In genomic region chr1:231519166-231519565, GRCh38 we compare ENCODE assay signal across 26 cellular contexts.
"Had no signal": no experiment of that assay in that cellular context is flagged by ENCODE, and none has a peak within 500 bp of the region (broad histone marks: within the 10 kb centered on the region; RNA-seq: fewer than 3 reads in every experiment).

No MANE protein-coding gene starts in this region.

- H3K27me3 Mint-ChIP-seq: stimulated activated naive B cell treated with anti-CD40 and anti-IgM and Interleukin-4, amounts not matched to agents 10 μg/mL and 1 μg/mL and 100 μg/mL, for 72 hours had no signal

- H3K4me1 Mint-ChIP-seq: activated naive CD8-positive, alpha-beta T cell treated with anti-CD3 and anti-CD28 coated beads, Interleukin-2, amount 50 U/mL, for 24 hours; immature natural killer cell; neural crest cell had no signal

- H3K79me2 ChIP-seq: hepatocyte had no signal

- H3K36me3 ChIP-seq: ascending aorta, left lung, thoracic aorta, upper lobe of left lung had no signal

- H2AFZ ChIP-seq: hepatocyte had no signal

- DNase-seq: activated CD4-positive, alpha-beta memory T cell treated with anti-CD3 and anti-CD28 coated beads for 36 hours; activated CD4-positive, alpha-beta T cell treated with anti-CD3 and anti-CD28 coated beads for 4 hours; activated CD4-positive, CD25-positive, alpha-beta regulatory T cell; activated gamma-delta T cell; activated naive CD4-positive, alpha-beta T cell treated with anti-CD3 and anti-CD28 coated beads, Interleukin-2, amount 50 U/mL, for 16 hours; activated naive CD8-positive, alpha-beta T cell treated with anti-CD3 and anti-CD28 coated beads, Interleukin-2, amount 50 U/mL, for 24 hours; foreskin melanocyte; immature natural killer cell; left lung; naive thymus-derived CD4-positive, alpha-beta T cell; posterior cingulate gyrus; stimulated activated CD4-positive, alpha-beta T cell treated with anti-CD3 and anti-CD28 coated beads, Interleukin-15, amount 100 ng/mL, for 24 hours; stimulated activated CD4-positive, alpha-beta T cell treated with anti-CD3 and anti-CD28 coated beads, Interleukin-2, amount 100 ng/mL, for 48 hours; stimulated activated CD8-positive, alpha-beta memory T cell treated with anti-CD3 and anti-CD28 coated beads, Interleukin-4, amount 100 ng/mL, for 48 hours; stimulated activated naive B cell treated with anti-CD40 and anti-IgM and Interleukin-4, amounts not matched to agents 10 μg/mL and 1 μg/mL and 100 μg/mL, for 72 hours; T-helper 9 cell; upper lobe of left lung had no signal

- H3K27ac ChIP-seq: ascending aorta, coronary artery, epithelial cell of prostate, hepatocyte, left lung, thoracic aorta, upper lobe of left lung had no signal

- H3K4me3 ChIP-seq: ascending aorta, coronary artery, hepatocyte, left lung, lung, smooth muscle cell, thoracic aorta, upper lobe of left lung had no signal

- H3K9me3 Mint-ChIP-seq: activated CD4-positive, alpha-beta memory T cell treated with anti-CD3 and anti-CD28 coated beads for 36 hours; activated naive CD8-positive, alpha-beta T cell treated with anti-CD3 and anti-CD28 coated beads, Interleukin-2, amount 50 U/mL, for 24 hours; immature natural killer cell; naive thymus-derived CD4-positive, alpha-beta T cell; neural crest cell had no signal

- H3K4me2 ChIP-seq: hepatocyte, smooth muscle cell had no signal

- H3K9me3 ChIP-seq: ascending aorta, left lung, thoracic aorta, upper lobe of left lung had no signal

- H3K4me3 Mint-ChIP-seq: activated CD4-positive, alpha-beta memory T cell treated with anti-CD3 and anti-CD28 coated beads for 36 hours; activated naive CD8-positive, alpha-beta T cell treated with anti-CD3 and anti-CD28 coated beads, Interleukin-2, amount 50 U/mL, for 24 hours; immature natural killer cell; naive thymus-derived CD4-positive, alpha-beta T cell; neural crest cell; stimulated activated naive B cell treated with anti-CD40 and anti-IgM and Interleukin-4, amounts not matched to agents 10 μg/mL and 1 μg/mL and 100 μg/mL, for 72 hours had no signal

- ATAC-seq: activated naive CD8-positive, alpha-beta T cell treated with anti-CD3 and anti-CD28 coated beads, Interleukin-2, amount 50 U/mL, for 24 hours; left lung; naive thymus-derived CD4-positive, alpha-beta T cell; sciatic nerve; stimulated activated naive B cell treated with anti-CD40 and anti-IgM and Interleukin-4, amounts not matched to agents 10 μg/mL and 1 μg/mL and 100 μg/mL, for 72 hours had no signal

- H3K36me3 Mint-ChIP-seq: immature natural killer cell; stimulated activated naive B cell treated with anti-CD40 and anti-IgM and Interleukin-4, amounts not matched to agents 10 μg/mL and 1 μg/mL and 100 μg/mL, for 72 hours had no signal

- H3K4me1 ChIP-seq: ascending aorta, upper lobe of left lung had no signal

- H3K27ac Mint-ChIP-seq: activated CD4-positive, alpha-beta memory T cell treated with anti-CD3 and anti-CD28 coated beads for 36 hours; activated naive CD8-positive, alpha-beta T cell treated with anti-CD3 and anti-CD28 coated beads, Interleukin-2, amount 50 U/mL, for 24 hours; immature natural killer cell; naive thymus-derived CD4-positive, alpha-beta T cell; stimulated activated naive B cell treated with anti-CD40 and anti-IgM and Interleukin-4, amounts not matched to agents 10 μg/mL and 1 μg/mL and 100 μg/mL, for 72 hours had no signal

- H3K27me3 ChIP-seq: ascending aorta, hepatocyte, left lung, upper lobe of left lung had no signal
